In the genomic region with DNA sequence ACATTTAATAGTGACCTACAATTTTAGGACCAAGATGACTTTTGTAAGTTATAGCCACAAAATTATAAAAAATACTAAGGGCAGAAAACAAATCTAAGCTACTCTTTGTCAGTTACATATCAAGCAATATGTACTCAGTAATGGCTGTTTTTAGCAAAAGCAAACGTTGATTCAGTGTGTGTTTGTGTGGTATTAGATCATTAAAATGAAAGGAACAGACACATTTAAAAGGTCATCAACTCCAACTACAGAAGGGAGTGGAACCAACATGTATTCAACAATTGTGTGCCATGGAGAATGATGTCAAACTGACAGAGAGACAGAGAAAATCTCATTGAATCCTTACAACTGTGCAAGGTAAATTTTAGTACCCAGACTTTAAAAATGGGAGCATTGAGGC, we compare ENCODE assay signal across 29 cellular contexts.
"Had no signal": no experiment of that assay in that cellular context is flagged by ENCODE, and none has a peak within 500 bp of the region (broad histone marks: within the 10 kb centered on the region; RNA-seq: fewer than 3 reads in every experiment).

No MANE protein-coding gene starts in this region.

- DNase-seq: Kasumi-1, KG1, MM.1S, MV-4-11, NCI-H1092, NCI-H1105, NCI-H1417 treated with DMSO at 0.1 percent for 48 hours, NCI-H1436 treated with DMSO at 0.1 percent for 48 hours, NCI-H1694 treated with DMSO at 0.1 percent for 48 hours, NCI-H187 treated with DMSO at 0.1 percent for 48 hours, NCI-H2029, NCI-H2081, NCI-H2171 treated with DMSO at 0.1 percent for 48 hours, NCI-H2227 treated with DMSO at 0.1 percent for 48 hours, NCI-H345, NCI-H446, NCI-H510A treated with DMSO at 0.1 percent for 48 hours, NCI-H524 treated with DMSO at 0.1 percent for 48 hours, NCI-H526 treated with DMSO at 0.1 percent for 48 hours, NCI-H774, SHP77, SIG-M5, SJCRH30, T-cell had no signal

- H3K4me3 ChIP-seq: SJCRH30, SK-N-MC had no signal

- H3K27me3 ChIP-seq: SJCRH30 had no signal

- H3K27ac Mint-ChIP-seq: T-cell had no signal

- H3K27me3 Mint-ChIP-seq: T-cell had no signal

- ATAC-seq: Panc1, Right ventricle myocardium inferior, SK-N-SH treated with all-trans-retinoic acid at 6 μM for 48 hours, T-cell had no signal

- H3K4me3 Mint-ChIP-seq: T-cell had no signal

- H3K4me1 ChIP-seq: SJCRH30 had no signal

- H3K36me3 ChIP-seq: SJCRH30 had no signal

- H3K9me3 ChIP-seq: SJCRH30 had no signal

- H3K27ac ChIP-seq: RWPE1, SJCRH30, SK-N-MC had no signal
